Comparison of ENCODE assay signal across 8 cellular contexts in genomic region chr16:30659507-30660423, GRCh38. TPM values are rescaled to one million over a fixed set of nuclear protein-coding genes. Genes with fewer than 3 reads are reported as not detected.
DNase-seq lines count a peak whose midpoint lies in the region; ATAC-seq and TF ChIP-seq lines count a peak whose summit lies in the region.

No MANE protein-coding gene starts in this region.

- H3K9ac ChIP-seq in KMS-11 = peak overlapping the region; percentile 64
- peak overlapping the region; percentile 69 for H3K9ac ChIP-seq in neural progenitor cell

- H4K20me1 ChIP-seq in KMS-11 (ENCODE audit: insufficient read depth) = no peaks in the 10 kb centered on the region; the same call in 1 of the 2 replicates
- H4K20me1 ChIP-seq in neural progenitor cell (ENCODE audit: low read depth) = peaks cover 47% of the 10 kb centered on the region

- H3F3A ChIP-seq in neural progenitor cell (ENCODE audit: low read depth) = peaks cover 24% of the 10 kb centered on the region

- H3K4me1 Mint-ChIP-seq in neural progenitor cell = peaks cover 38% of the 10 kb centered on the region

- no peak for TF ChIP-seq POLR2A in esophagus squamous epithelium (IDR thresholded peaks at IDR 0.05)

- intact Hi-C loops in esophagus squamous epithelium (cut with DNase I) = no loop called here

- H3K9me3 Mint-ChIP-seq in neural progenitor cell = no peaks in the 10 kb centered on the region

- ATAC-seq in GM19455 (IDR thresholded peaks at IDR 0.05; ENCODE audit: unreplicated experiment) = no peak

- peak overlapping the region; percentile 94 for H3K27ac ChIP-seq in C4-2B
- peak overlapping the region; percentile 86 for H3K27ac ChIP-seq in KMS-11
- peak overlapping the region; percentile 99 to 100 (median 100) for H3K27ac ChIP-seq in esophagus squamous epithelium
- H3K27ac ChIP-seq in neural progenitor cell = no peak overlapping the region

- peaks cover 29% of the 10 kb centered on the region for H3K36me3 Mint-ChIP-seq in neural progenitor cell

- H3K9me3 ChIP-seq in esophagus squamous epithelium (no peaks in the 10 kb centered on the region), neural progenitor cell (ENCODE audit: low read depth) (no peaks in the 10 kb centered on the region)

- peak overlapping the region; percentile 83 for H3K4me2 ChIP-seq in KMS-11
- H3K4me2 ChIP-seq in neural progenitor cell = peak overlapping the region; percentile 95

- 0 out of 2 replicates have a peak, but pooled peaks cover 5% of the 10 kb centered on the region for H3K36me3 ChIP-seq in KMS-11 (ENCODE audit: insufficient read depth)
- peaks cover 28 to 65% (median 40%) of the 10 kb centered on the region in 3 donors for H3K36me3 ChIP-seq in esophagus squamous epithelium
- no peaks in the 10 kb centered on the region for H3K36me3 ChIP-seq in neural progenitor cell

- 0% methylated on average over 13 of the region's 84 CpGs; no CpG with 5 or more reads in 1 of the 2 donors for WGBS in esophagus squamous epithelium, 2 donors

- H2AFZ ChIP-seq in KMS-11 (ENCODE audit: low read depth) (peak overlapping the region; percentile 23; the same call in 1 of the 2 replicates), neural progenitor cell (replicated peaks) (no peak overlapping the region)

- H3K79me2 ChIP-seq in KMS-11 (ENCODE audit: insufficient read depth, low read depth) (peaks cover 43% of the 10 kb centered on the region), neural progenitor cell (ENCODE audit: low read depth) (peaks cover 31% of the 10 kb centered on the region)

- H3K4me3 ChIP-seq in KMS-11 (IDR thresholded peaks at IDR 0.05; ENCODE audit: insufficient read depth, low read depth, low read length) (peak overlapping the region; percentile 7), esophagus squamous epithelium (peak overlapping the region; percentile 83 to 98 (median 98)), neural progenitor cell (peak overlapping the region; percentile 70)

- H3K4me3 Mint-ChIP-seq in neural progenitor cell = peak overlapping the region; percentile 86

- peak; percentile 26 for DNase-seq in activated T-cell treated with anti-CD3 and anti-CD28 coated beads for 1 hour (ENCODE audit: low read depth)
- no peak for DNase-seq in esophagus squamous epithelium (lab: John Stamatoyannopoulos, UW)
- peak; percentile 88 for DNase-seq in neural progenitor cell (ENCODE audit: low spot score)
- peak; percentile 77 for DNase-seq in ureter (ENCODE audit: low spot score)
- no peak for DNase-seq in foreskin melanocyte

- TF ChIP-seq CTCF in C4-2B (conservative IDR thresholded peaks at IDR 0.05) = no peak; the same call in 1 of the 2 replicates
- TF ChIP-seq CTCF in KMS-11 (conservative IDR thresholded peaks at IDR 0.05; ENCODE audit: low read depth, low read length) = peak; percentile 14; the same call in 1 of the 2 replicates
- peak in 1 of 6 experiments; percentile 44 for TF ChIP-seq CTCF in esophagus squamous epithelium (IDR thresholded peaks at IDR 0.05)
- no peak for TF ChIP-seq CTCF in neural progenitor cell (IDR thresholded peaks at IDR 0.05)

- H3K27me3 Mint-ChIP-seq in neural progenitor cell (ENCODE audit: insufficient read depth, low read depth) = no peaks in the 10 kb centered on the region

- H3K27me3 ChIP-seq in KMS-11 (ENCODE audit: insufficient read depth, low read depth) = no peaks in the 10 kb centered on the region
- no peaks in the 10 kb centered on the region for H3K27me3 ChIP-seq in esophagus squamous epithelium
- no peaks in the 10 kb centered on the region for H3K27me3 ChIP-seq in neural progenitor cell

- peaks cover 48% of the 10 kb centered on the region for H3K4me1 ChIP-seq in KMS-11 (ENCODE audit: low read depth, poor library complexity, severe bottlenecking)
- peaks cover 32 to 64% (median 37%) of the 10 kb centered on the region in 3 donors for H3K4me1 ChIP-seq in esophagus squamous epithelium
- H3K4me1 ChIP-seq in neural progenitor cell = peaks cover 11% of the 10 kb centered on the region

- no peak overlapping the region for H3K27ac Mint-ChIP-seq in neural progenitor cell

RNA-seq across cellular contexts. Expression of gene FBRS, which starts 1.5 kb away (rescaled TPM):
- total RNA-seq in esophagus squamous epithelium (10 to 100 TPM; 22.3 to 80.2 (median 45.3) TPM), neural progenitor cell (ENCODE audit: low replicate concordance) (3.6 and 20.5 TPM in 2 replicates), ureter (82.5 TPM)

RNA-seq across cellular contexts. Expression of gene PRR14, which starts 9.0 kb away (rescaled TPM):
- total RNA-seq in esophagus squamous epithelium (10 to 100 TPM; 16.6 to 21.8 (median 20.3) TPM), neural progenitor cell (ENCODE audit: low replicate concordance) (3.5 and 14.6 TPM in 2 replicates), ureter (37.8 TPM)

RNA-seq across cellular contexts. Expression of gene SRCAP, which starts 39.2 kb away (rescaled TPM):
- 10 to 100 TPM; 10.7 to 39.6 (median 26.1) TPM for total RNA-seq in esophagus squamous epithelium
- total RNA-seq in neural progenitor cell (ENCODE audit: low replicate concordance) = 4.6 and 8.8 TPM in 2 replicates
- 82.3 TPM for total RNA-seq in ureter

RNA-seq across cellular contexts. Expression of gene ZNF689, which starts 49.6 kb away (rescaled TPM):
- total RNA-seq in esophagus squamous epithelium (1 to 10 TPM; 2.0 to 6.7 (median 3.8) TPM), neural progenitor cell (ENCODE audit: low replicate concordance) (9.2 and 15.3 TPM in 2 replicates), ureter (10.2 TPM)

Comparison
In these comparisons a context has a peak if more than half of its experiments do, and no peak if none do; other contexts are left out.
1. H3K4me3 ChIP-seq: peak in every context shown above with its lines; median percentile 98 in esophagus squamous epithelium; 70 in neural progenitor cell; 7 in KMS-11.
2. DNase-seq: peak in activated T-cell treated with anti-CD3 and anti-CD28 coated beads for 1 hour (single experiment), neural progenitor cell (single experiment) and ureter (single experiment); none in esophagus squamous epithelium (single experiment) and foreskin melanocyte (single experiment).